Comparison of ENCODE assay signal across 8 cellular contexts in genomic region chr5:139669681-139670368, GRCh38. TPM values are rescaled to one million over a fixed set of nuclear protein-coding genes. Genes with fewer than 3 reads are reported as not detected.
DNase-seq lines count a peak whose midpoint lies in the region; ATAC-seq and TF ChIP-seq lines count a peak whose summit lies in the region.

No MANE protein-coding gene starts in this region.

- peak overlapping the region; percentile 77 for H3K4me3 Mint-ChIP-seq in activated CD8-positive, alpha-beta T cell treated with anti-CD3 and anti-CD28 coated beads, Interleukin-2, amount 10 ng/mL, durations not matched to agents 7 days and 5 days
- peak overlapping the region; percentile 95 to 100 (median 98) for H3K4me3 Mint-ChIP-seq in immature natural killer cell

- TF ChIP-seq EP300 in stomach (IDR thresholded peaks at IDR 0.05): no peak

- peak; percentile 18 for DNase-seq in activated CD4-positive, alpha-beta T cell treated with anti-CD3 and anti-CD28 coated beads for 48 hours
- no peak for DNase-seq in activated CD4-positive, alpha-beta T cell treated with anti-CD3 and anti-CD28 coated beads, Interleukin-2, amount 50 U/mL, for 4 hours
- DNase-seq in activated CD8-positive, alpha-beta T cell treated with anti-CD3 and anti-CD28 coated beads, Interleukin-2, amount 10 ng/mL, durations not matched to agents 7 days and 5 days: peak; percentile 64
- DNase-seq in immature natural killer cell: peak; percentile 75 to 77 (median 75)
- peak; percentile 37 for DNase-seq in stomach
- no peak for DNase-seq in superior temporal gyrus (ENCODE audit: extremely low spot score)
- no peak for DNase-seq in SKM-1 treated with dmso at 0.1 percent for 144 hours (lab: John Stamatoyannopoulos, UW; ENCODE audit: unreplicated experiment)

- H3K4me1 Mint-ChIP-seq in activated CD8-positive, alpha-beta T cell treated with anti-CD3 and anti-CD28 coated beads, Interleukin-2, amount 10 ng/mL, durations not matched to agents 7 days and 5 days (ENCODE audit: low read depth): peaks cover 50% of the 10 kb centered on the region
- peaks cover 87 to 92% of the 10 kb centered on the region in 2 donors for H3K4me1 Mint-ChIP-seq in immature natural killer cell

- no peaks in the 10 kb centered on the region for H3K9me3 Mint-ChIP-seq in activated CD8-positive, alpha-beta T cell treated with anti-CD3 and anti-CD28 coated beads, Interleukin-2, amount 10 ng/mL, durations not matched to agents 7 days and 5 days (ENCODE audit: insufficient read depth)
- H3K9me3 Mint-ChIP-seq in immature natural killer cell: no peaks in the 10 kb centered on the region

- 44 to 64% (median 56%) methylated on average over 18 to 23 of the region's 23 CpGs for WGBS in stomach, 5 donors

- peaks cover 0 to under 1% (median 0%) of the 10 kb centered on the region in 4 donors for H3K36me3 ChIP-seq in stomach

- no peaks in the 10 kb centered on the region for H3K27me3 Mint-ChIP-seq in activated CD8-positive, alpha-beta T cell treated with anti-CD3 and anti-CD28 coated beads, Interleukin-2, amount 10 ng/mL, durations not matched to agents 7 days and 5 days (ENCODE audit: low read depth)
- H3K27me3 Mint-ChIP-seq in immature natural killer cell (ENCODE audit: low read depth in 3 of 3): peaks cover 3 to 22% (median 17%) of the 10 kb centered on the region in 3 donors

- H3K36me3 Mint-ChIP-seq in activated CD8-positive, alpha-beta T cell treated with anti-CD3 and anti-CD28 coated beads, Interleukin-2, amount 10 ng/mL, durations not matched to agents 7 days and 5 days (ENCODE audit: low read depth): no peaks in the 10 kb centered on the region
- H3K36me3 Mint-ChIP-seq in immature natural killer cell: peaks cover 0 to 4% (median 1%) of the 10 kb centered on the region in 3 donors

- H3K27ac Mint-ChIP-seq in activated CD8-positive, alpha-beta T cell treated with anti-CD3 and anti-CD28 coated beads, Interleukin-2, amount 10 ng/mL, durations not matched to agents 7 days and 5 days: peak overlapping the region; percentile 91
- peak overlapping the region; percentile 92 to 99 (median 96) for H3K27ac Mint-ChIP-seq in immature natural killer cell

- H3K27me3 ChIP-seq in stomach: no peaks in the 10 kb centered on the region

- H3K27ac ChIP-seq in stomach: peak overlapping the region; percentile 48 to 95 (median 90)

- POLR2A ChIA-PET in activated CD8-positive, alpha-beta T cell treated with anti-CD3 and anti-CD28 coated beads, Interleukin-2, amount 10 ng/mL, durations not matched to agents 7 days and 5 days (lab: Charles Lee): interaction anchor here (0.6 to 2.0 kb wide), 11 partner anchors 10 to 328 kb away, joined by 3 to 8 read pairs (median 4); partner anchors contain the start of genes CXXC5 and PAIP2

- TF ChIP-seq CTCF in stomach (IDR thresholded peaks at IDR 0.05): no peak

- H3K9me3 ChIP-seq in stomach: no peaks in the 10 kb centered on the region

- CTCF ChIA-PET in activated CD8-positive, alpha-beta T cell treated with anti-CD3 and anti-CD28 coated beads, Interleukin-2, amount 10 ng/mL, durations not matched to agents 7 days and 5 days (lab: Charles Lee): interaction anchor here (0.7 to 8.5 kb wide), 13 partner anchors 8 to 158 kb away, joined by 3 to 95 read pairs (median 5); no protein-coding TSS in a partner anchor

- TF ChIP-seq POLR2A in stomach (IDR thresholded peaks at IDR 0.05): no peak

- peak; percentile 18 for ATAC-seq in HG03108 (IDR thresholded peaks at IDR 0.05; ENCODE audit: unreplicated experiment)
- peak; percentile 38 for ATAC-seq in activated CD8-positive, alpha-beta T cell treated with anti-CD3 and anti-CD28 coated beads, Interleukin-2, amount 10 ng/mL, durations not matched to agents 7 days and 5 days

- H3K4me1 ChIP-seq in stomach: peaks cover 76 to 99% (median 92%) of the 10 kb centered on the region in 4 donors

- peak overlapping the region; percentile 11 to 51 (median 25) for H3K4me3 ChIP-seq in stomach

- intact Hi-C loops in stomach (cut with DNase I; ENCODE audit: low total_unique reads): no loop called here

RNA-seq across cellular contexts. Expression of gene CXXC5, which starts 21.7 kb away (rescaled TPM):
- 1 to 10 TPM; 1.2 to 2.0 TPM for total RNA-seq in activated CD8-positive, alpha-beta T cell treated with anti-CD3 and anti-CD28 coated beads, Interleukin-2, amount 10 ng/mL, durations not matched to agents 7 days and 5 days
- polyA plus RNA-seq in immature natural killer cell (100 to 1,000 TPM; 339 to 410 (median 385) TPM), stomach (10 to 100 TPM; 18.3 to 26.3 (median 22.2) TPM)
- 100 to 1,000 TPM in 1 of 5 donors, 10 to 100 TPM in 4; 25.9 to 101 (median 32.7) TPM for total RNA-seq in stomach

Comparison
In these comparisons a context has a peak if more than half of its experiments do, and no peak if none do; other contexts are left out.
1. DNase-seq: peak in activated CD4-positive, alpha-beta T cell treated with anti-CD3 and anti-CD28 coated beads for 48 hours (single experiment), activated CD8-positive, alpha-beta T cell treated with anti-CD3 and anti-CD28 coated beads, Interleukin-2, amount 10 ng/mL, durations not matched to agents 7 days and 5 days (single experiment), immature natural killer cell (3 of 3) and stomach (single experiment); none in activated CD4-positive, alpha-beta T cell treated with anti-CD3 and anti-CD28 coated beads, Interleukin-2, amount 50 U/mL, for 4 hours (0 of 2), superior temporal gyrus (single experiment) and SKM-1 treated with dmso at 0.1 percent for 144 hours (single experiment).
2. RNA of gene CXXC5, which starts 21.7 kb away (total RNA-seq): 25.9 to 101 TPM in stomach; 1.2 to 2.0 TPM in activated CD8-positive, alpha-beta T cell treated with anti-CD3 and anti-CD28 coated beads, Interleukin-2, amount 10 ng/mL, durations not matched to agents 7 days and 5 days; every median in the first group is over 4 times any median in the second.